In the genomic region with DNA sequence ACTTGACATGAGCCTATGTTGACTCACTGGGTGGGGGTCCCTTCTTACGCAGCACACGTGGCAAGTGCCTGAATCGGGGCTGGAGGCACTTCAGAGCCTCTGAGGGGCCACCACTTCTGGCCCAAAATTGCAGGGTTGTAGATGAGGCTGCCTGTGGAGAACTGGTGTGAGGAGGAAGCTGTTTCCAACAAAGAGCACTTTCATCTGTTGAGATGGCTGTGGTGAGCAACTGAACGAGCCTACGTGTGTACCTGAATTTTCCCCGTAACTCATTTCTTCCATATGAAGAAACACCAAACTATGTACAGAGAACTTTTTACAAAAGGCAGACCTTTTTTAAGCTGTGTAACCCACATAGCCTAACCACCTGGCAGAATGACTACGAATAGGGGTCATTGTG, we compare ENCODE assay signal across 7 cellular contexts.
DNase-seq lines count a peak whose midpoint lies in the region; ATAC-seq and TF ChIP-seq lines count a peak whose summit lies in the region.
"Not testable (repeated sequence)": the region's sequence is repeated elsewhere in the genome, so short reads cannot be mapped to it uniquely, and the experiment has no call there.

No MANE protein-coding gene starts in this region.

- peaks cover 0 to 29% (median 0%) of the 10 kb centered on the region in 3 donors for H3K36me3 Mint-ChIP-seq in CD8-positive, alpha-beta memory T cell
- H3K36me3 Mint-ChIP-seq in T-helper 1 cell treated with Interleukin-12 subunit alpha and Interleukin-12 subunit beta and Interleukin-4 antibody, amounts not matched to agents 30 μg/mL and 1 μg/mL, for 36 hours (ENCODE audit: low read depth); activated naive CD8-positive, alpha-beta T cell; nephron (ENCODE audit: low read depth): not testable (repeated sequence)
- peaks cover 39% of the 10 kb centered on the region for H3K36me3 Mint-ChIP-seq in activated T-cell treated with anti-CD3 and anti-CD28 coated beads, Interleukin-2, amount 50 U/mL, for 24 hours (ENCODE audit: low read depth)

- POLR2A ChIA-PET in CD8-positive, alpha-beta memory T cell (lab: Charles Lee), result not testable (repeated sequence)

- H3K27me3 Mint-ChIP-seq in CD8-positive, alpha-beta memory T cell; T-helper 1 cell treated with Interleukin-12 subunit alpha and Interleukin-12 subunit beta and Interleukin-4 antibody, amounts not matched to agents 30 μg/mL and 1 μg/mL, for 36 hours (ENCODE audit: low read depth); activated T-cell treated with anti-CD3 and anti-CD28 coated beads, Interleukin-2, amount 50 U/mL, for 24 hours; activated naive CD8-positive, alpha-beta T cell; nephron (ENCODE audit: low read depth): not testable (repeated sequence)

- H3K9me2 ChIP-seq in hepatocyte (replicated peaks; ENCODE audit: insufficient read depth), result not testable (repeated sequence)

- not testable (repeated sequence) for DNase-seq in CD8-positive, alpha-beta memory T cell; activated T-cell treated with anti-CD3 and anti-CD28 coated beads, Interleukin-2, amount 50 U/mL, for 24 hours; hepatocyte (ENCODE audit: low spot score); stimulated activated naive CD8-positive, alpha-beta T cell treated with anti-CD3 and anti-CD28 coated beads, Interleukin-15, Interleukin-2, amounts not matched to agents 100 U/mL and 50 U/mL, for 24 hours

- not testable (repeated sequence) for H3K9me3 Mint-ChIP-seq in CD8-positive, alpha-beta memory T cell; T-helper 1 cell treated with Interleukin-12 subunit alpha and Interleukin-12 subunit beta and Interleukin-4 antibody, amounts not matched to agents 30 μg/mL and 1 μg/mL, for 36 hours; activated T-cell treated with anti-CD3 and anti-CD28 coated beads, Interleukin-2, amount 50 U/mL, for 24 hours; activated naive CD8-positive, alpha-beta T cell (ENCODE audit: low read depth); nephron

- H3K9me3 ChIP-seq in CD8-positive, alpha-beta memory T cell (ENCODE audit: low read length); hepatocyte (ENCODE audit: low read depth): not testable (repeated sequence)

- CTCF ChIA-PET in CD8-positive, alpha-beta memory T cell (lab: Charles Lee), result interaction anchor here (1.2 kb wide), 1 partner anchor 12 kb away, joined by 4 read pairs; no protein-coding TSS in a partner anchor

- H3K27ac Mint-ChIP-seq in CD8-positive, alpha-beta memory T cell; T-helper 1 cell treated with Interleukin-12 subunit alpha and Interleukin-12 subunit beta and Interleukin-4 antibody, amounts not matched to agents 30 μg/mL and 1 μg/mL, for 36 hours; nephron: not testable (repeated sequence)
- peak overlapping the region; percentile 90 for H3K27ac Mint-ChIP-seq in activated T-cell treated with anti-CD3 and anti-CD28 coated beads, Interleukin-2, amount 50 U/mL, for 24 hours
- peak overlapping the region; percentile 92 for H3K27ac Mint-ChIP-seq in activated naive CD8-positive, alpha-beta T cell

- not testable (repeated sequence) for H3K4me3 ChIP-seq in CD8-positive, alpha-beta memory T cell (ENCODE audit: low read length); hepatocyte

- TF ChIP-seq CTCF in hepatocyte (IDR thresholded peaks at IDR 0.05; ENCODE audit: poor library complexity); nephron (IDR thresholded peaks at IDR 0.05; ENCODE audit: unreplicated experiment in 3 of 3): not testable (repeated sequence)

- H3K4me2 ChIP-seq in hepatocyte, result peak overlapping the region; percentile 74

- H3K27ac ChIP-seq in CD8-positive, alpha-beta memory T cell (ENCODE audit: low read depth, low read length), result not testable (repeated sequence)
- peak overlapping the region; percentile 79 for H3K27ac ChIP-seq in hepatocyte

- H3K36me3 ChIP-seq in CD8-positive, alpha-beta memory T cell (ENCODE audit: insufficient read depth, low read length); hepatocyte (replicated peaks; ENCODE audit: insufficient read depth, low read depth): not testable (repeated sequence)

- peak; percentile 50 for ATAC-seq in stimulated activated naive CD8-positive, alpha-beta T cell treated with anti-CD3 and anti-CD28 coated beads, Interleukin-15, Interleukin-2, amounts not matched to agents 100 U/mL and 50 U/mL, for 24 hours

- H2AFZ ChIP-seq in hepatocyte, result not testable (repeated sequence)

- WGBS in hepatocyte (ENCODE audit: low lambda C conversion rate, missing lambda C conversion rate), result over 99% methylated on average over 7 of the region's 7 CpGs

- peaks cover 14 to 22% (median 21%) of the 10 kb centered on the region in 3 donors for H3K4me1 Mint-ChIP-seq in CD8-positive, alpha-beta memory T cell
- H3K4me1 Mint-ChIP-seq in T-helper 1 cell treated with Interleukin-12 subunit alpha and Interleukin-12 subunit beta and Interleukin-4 antibody, amounts not matched to agents 30 μg/mL and 1 μg/mL, for 36 hours (ENCODE audit: low read depth); nephron: not testable (repeated sequence)
- peaks cover 24% of the 10 kb centered on the region for H3K4me1 Mint-ChIP-seq in activated T-cell treated with anti-CD3 and anti-CD28 coated beads, Interleukin-2, amount 50 U/mL, for 24 hours (ENCODE audit: low read depth)
- H3K4me1 Mint-ChIP-seq in activated naive CD8-positive, alpha-beta T cell (ENCODE audit: low read depth), result peaks cover 23% of the 10 kb centered on the region

- H3K79me2 ChIP-seq in hepatocyte, result peaks cover 15% of the 10 kb centered on the region

- peak overlapping the region in 5 of 7 donors; percentile 19 to 98 (median 41) for H3K4me3 Mint-ChIP-seq in CD8-positive, alpha-beta memory T cell
- peak overlapping the region; percentile 44 for H3K4me3 Mint-ChIP-seq in T-helper 1 cell treated with Interleukin-12 subunit alpha and Interleukin-12 subunit beta and Interleukin-4 antibody, amounts not matched to agents 30 μg/mL and 1 μg/mL, for 36 hours
- not testable (repeated sequence) for H3K4me3 Mint-ChIP-seq in activated T-cell treated with anti-CD3 and anti-CD28 coated beads, Interleukin-2, amount 50 U/mL, for 24 hours
- H3K4me3 Mint-ChIP-seq in activated naive CD8-positive, alpha-beta T cell, result peak overlapping the region; percentile 61
- peak overlapping the region; percentile 60 to 68 (median 67) for H3K4me3 Mint-ChIP-seq in nephron

- H4K20me1 ChIP-seq in hepatocyte (ENCODE audit: insufficient read depth, poor library complexity, severe bottlenecking), result not testable (repeated sequence)

- not testable (repeated sequence) for H3K4me1 ChIP-seq in CD8-positive, alpha-beta memory T cell (ENCODE audit: insufficient read depth, low read length); hepatocyte (ENCODE audit: insufficient read depth)

- H3K27me3 ChIP-seq in CD8-positive, alpha-beta memory T cell (ENCODE audit: insufficient read depth, low read length, poor library complexity, severe bottlenecking); hepatocyte: not testable (repeated sequence)
